In the genomic region with DNA sequence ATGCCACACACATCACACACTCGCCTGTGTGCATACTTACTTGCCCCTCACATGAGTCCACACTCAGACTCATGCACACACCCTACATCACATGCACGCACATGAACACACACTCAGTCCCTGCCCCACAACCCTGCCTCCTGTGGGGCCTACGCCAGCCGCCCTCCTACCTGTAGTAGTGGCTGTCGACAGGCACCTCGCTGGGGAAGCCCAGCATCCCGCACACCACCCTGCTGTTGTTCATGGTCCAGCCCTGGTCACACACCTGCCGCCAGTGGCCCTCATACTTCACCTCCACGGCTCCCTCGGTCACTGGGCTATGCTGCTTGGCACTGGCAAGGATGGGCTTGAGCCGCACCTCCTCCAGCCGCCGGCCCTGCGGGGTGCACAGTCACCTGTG, we compare ENCODE assay signal across 17 cellular contexts. TPM values are rescaled to one million over a fixed set of nuclear protein-coding genes. Genes with fewer than 3 reads are reported as not detected.
"Had no signal": no experiment of that assay in that cellular context is flagged by ENCODE, and none has a peak within 500 bp of the region (broad histone marks: within the 10 kb centered on the region; RNA-seq: fewer than 3 reads in every experiment).

No MANE protein-coding gene starts in this region.

- DNase-seq: activated CD4-positive, CD25-positive, alpha-beta regulatory T cell treated with anti-CD3 and anti-CD28 coated beads, Interleukin-2, amount 50 U/mL, for 72 hours; activated naive CD4-positive, alpha-beta T cell treated with anti-CD3 and anti-CD28 coated beads, Interleukin-2, amount 50 U/mL, for 16 hours; activated T-cell treated with anti-CD3 and anti-CD28 coated beads, Interleukin-2, amount 50 U/mL, for 1 hour; colonic mucosa; effector CD4-positive, alpha-beta T cell; foreskin keratinocyte; glutamatergic neuron; hypothalamus; kidney glomerular epithelial cell; stimulated activated CD4-positive, alpha-beta T cell treated with anti-CD3 and anti-CD28 coated beads, Interleukin-15, amount 100 ng/mL, for 24 hours; stimulated activated CD4-positive, alpha-beta T cell treated with anti-CD3 and anti-CD28 coated beads, Interleukin-4, amount 100 ng/mL, for 1 hour; stimulated activated naive CD4-positive, alpha-beta T cell; trophoblast cell had no signal

- H3K36me3 ChIP-seq: colonic mucosa had no signal

- H3K9ac ChIP-seq: parathyroid adenoma had no signal

- H3K27ac ChIP-seq: colonic mucosa, foreskin keratinocyte, parathyroid adenoma had no signal

- H3K9me3 Mint-ChIP-seq: activated T-helper 2 cell treated with anti-CD3 and anti-CD28 coated beads, Interferon-gamma antibody, Interleukin-2, Interleukin-4, amounts not matched to agents 10 μg/mL and 5 μg/mL and 100 μg/mL, durations not matched to agents 14 hours and 24 hours and 36 hours; T-helper 2 cell treated with Interferon-gamma antibody and Interleukin-4, amounts not matched to agents 5 μg/mL and 100 μg/mL, for 36 hours had no signal

- H3K4me3 Mint-ChIP-seq: T-helper 2 cell treated with Interferon-gamma antibody and Interleukin-4, amounts not matched to agents 5 μg/mL and 100 μg/mL, for 36 hours had no signal

- H3K9me3 ChIP-seq: colonic mucosa had no signal

- H3K27ac Mint-ChIP-seq: activated T-helper 2 cell treated with anti-CD3 and anti-CD28 coated beads, Interferon-gamma antibody, Interleukin-2, Interleukin-4, amounts not matched to agents 10 μg/mL and 5 μg/mL and 100 μg/mL, durations not matched to agents 14 hours and 24 hours and 36 hours; T-helper 2 cell treated with Interferon-gamma antibody and Interleukin-4, amounts not matched to agents 5 μg/mL and 100 μg/mL, for 36 hours had no signal

- H3K4me3 ChIP-seq: colonic mucosa had no signal

- H3K27me3 ChIP-seq: colonic mucosa, foreskin keratinocyte had no signal

- H3K4me1 ChIP-seq: colonic mucosa had no signal

RNA-seq across cellular contexts. Expression of gene LOXL4, which starts 7.2 kb away (rescaled TPM):
- total RNA-seq: activated T-helper 2 cell treated with anti-CD3 and anti-CD28 coated beads, Interferon-gamma antibody, Interleukin-2, Interleukin-4, amounts not matched to agents 10 μg/mL and 5 μg/mL and 100 μg/mL, durations not matched to agents 14 hours and 24 hours and 36 hours had no signal
- polyA plus RNA-seq: neural cell had no signal
